Comparison of ENCODE assay signal across 8 cellular contexts in the genomic region with DNA sequence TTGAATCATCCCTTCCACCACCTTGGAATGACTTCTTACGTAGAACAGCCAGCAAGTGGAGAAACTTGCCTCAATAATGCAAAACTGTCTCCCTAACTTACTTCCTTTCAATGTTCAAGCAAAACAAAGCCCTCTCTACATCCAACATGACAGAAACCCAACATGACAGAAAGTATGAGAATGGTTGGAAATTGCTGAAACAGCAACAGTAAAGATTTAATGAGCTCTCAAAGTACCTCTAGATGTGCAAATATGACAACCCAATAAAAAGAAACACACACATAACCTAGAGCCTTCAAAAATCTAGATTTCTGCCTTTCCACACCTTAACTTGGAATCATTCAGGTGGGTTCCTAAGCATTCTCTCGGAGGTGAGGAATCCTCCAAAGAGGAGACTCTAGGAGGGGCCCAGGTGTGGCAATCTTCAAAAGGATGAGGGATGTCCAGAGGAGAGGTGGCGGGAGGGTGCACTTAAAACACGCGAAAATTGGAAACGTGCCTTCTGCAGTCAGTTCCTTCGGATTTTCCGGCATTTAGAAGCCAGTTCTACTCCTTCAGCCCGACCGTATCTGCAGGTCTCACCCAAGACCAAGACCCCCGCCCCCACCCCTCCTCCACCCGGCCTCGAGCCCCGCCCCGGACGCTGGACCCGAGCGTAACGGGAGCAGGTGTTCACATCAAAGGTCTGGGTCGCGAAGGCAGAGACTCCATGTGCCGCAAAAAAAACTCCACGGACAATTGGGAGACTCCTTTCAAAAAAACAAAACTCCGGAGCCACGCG. TPM values are rescaled to one million over a fixed set of nuclear protein-coding genes. Genes with fewer than 3 reads are reported as not detected.
DNase-seq lines count a peak whose midpoint lies in the region; ATAC-seq, FAIRE-seq and TF ChIP-seq lines count a peak whose summit lies in the region.

No MANE protein-coding gene starts in this region.

- no CpG with 5 or more reads among the region's 26 CpGs for WGBS in trophoblast cell (ENCODE audit: extremely low coverage, insufficient coverage, insufficient read length)

- peak overlapping the region; percentile 21 for H3K18ac ChIP-seq in trophoblast cell (ENCODE audit: low read length)

- ATAC-seq in GM21390 (IDR thresholded peaks at IDR 0.05; ENCODE audit: unreplicated experiment) (peak; percentile 1), HG03108 (IDR thresholded peaks at IDR 0.05; ENCODE audit: unreplicated experiment) (no peak), HG03135 (IDR thresholded peaks at IDR 0.05; ENCODE audit: unreplicated experiment) (no peak)

- TSS peak; percentile 74 for BruUV-seq in endothelial cell of umbilical vein (replicated peaks; lab: Mats Ljungman, UMichigan)

- peak overlapping the region; percentile 80 for H4K8ac ChIP-seq in trophoblast cell (ENCODE audit: low read depth, low read length)

- H3K36me3 ChIP-seq in BJ (ENCODE audit: control insufficient read depth, insufficient read depth, low read length) (no peaks in the 10 kb centered on the region), endothelial cell of umbilical vein (ENCODE audit: control insufficient read depth in 2 of 2, extremely low read depth in 1 of 2, insufficient read depth in 2 of 2, low read length in 2 of 2) (no peaks in the 10 kb centered on the region), trophoblast cell (ENCODE audit: control insufficient read depth in 1 of 2, insufficient read depth in 2 of 2, low read length in 2 of 2) (no peaks in the 10 kb centered on the region)

- H3K4me3 ChIP-seq in BJ (ENCODE audit: low read depth, low read length) (peak overlapping the region; percentile 82), endothelial cell of umbilical vein (replicated peaks in 1 of 3; ENCODE audit: insufficient read depth in 1 of 3, low read depth in 1 of 3, low read length in 3 of 3) (peak overlapping the region; percentile 88 to 94 (median 89)), trophoblast cell (ENCODE audit: low read depth, low read length) (peak overlapping the region; percentile 76)

- peak overlapping the region; percentile 94 for H2AFZ ChIP-seq in endothelial cell of umbilical vein (ENCODE audit: low read depth, low read length)
- peak overlapping the region; percentile 87 for H2AFZ ChIP-seq in trophoblast cell (ENCODE audit: insufficient read depth, low read length, poor library complexity)

- no peaks in the 10 kb centered on the region for H4K20me1 ChIP-seq in endothelial cell of umbilical vein (replicated peaks; ENCODE audit: control insufficient read depth, extremely low read depth, insufficient read depth, low read length)

- no peak for DNase-seq in BJ (ENCODE audit: low read depth)
- peak; percentile 42 for DNase-seq in NCI-H2171 treated with DMSO at 0.1 percent for 48 hours (lab: John Stamatoyannopoulos, UW)
- DNase-seq in endothelial cell of umbilical vein (ENCODE audit: low read depth, low spot score), result no peak
- DNase-seq in trophoblast cell, result no peak
- no peak for DNase-seq in KG1 (lab: John Stamatoyannopoulos, UW)

- H3K4ac ChIP-seq in trophoblast cell (ENCODE audit: low read depth, low read length), result no peak overlapping the region

- no peak overlapping the region for H3K23ac ChIP-seq in trophoblast cell (ENCODE audit: low read length)

- H2BK12ac ChIP-seq in trophoblast cell (ENCODE audit: low read length), result no peak overlapping the region

- POLR2A ChIA-PET in BJ (lab: Charles Lee) (no interaction called here), endothelial cell of umbilical vein (lab: Charles Lee) (no interaction called here)

- H3K9ac ChIP-seq in endothelial cell of umbilical vein (replicated peaks; ENCODE audit: extremely low read depth, insufficient read depth, low read length) (peak overlapping the region; percentile 76), trophoblast cell (ENCODE audit: low read length) (peak overlapping the region; percentile 76)

- peak overlapping the region; percentile 73 for H3K27ac ChIP-seq in endothelial cell of umbilical vein (ENCODE audit: insufficient read depth, low read depth, low read length)
- peak overlapping the region; percentile 92 for H3K27ac ChIP-seq in trophoblast cell (ENCODE audit: low read depth, low read length)

- H3K27me3 ChIP-seq in BJ (ENCODE audit: control insufficient read depth, insufficient read depth, low read length) (no peaks in the 10 kb centered on the region), endothelial cell of umbilical vein (ENCODE audit: control insufficient read depth in 2 of 2, insufficient read depth in 2 of 2, low read length in 2 of 2) (peaks cover 4 to 9% of the 10 kb centered on the region in 2 experiments), trophoblast cell (ENCODE audit: insufficient read depth, low read length) (no peaks in the 10 kb centered on the region)

- H3K4me1 ChIP-seq in endothelial cell of umbilical vein (ENCODE audit: control insufficient read depth, extremely low read depth, insufficient read depth, low read length), result peaks cover 19% of the 10 kb centered on the region
- no peaks in the 10 kb centered on the region for H3K4me1 ChIP-seq in trophoblast cell (ENCODE audit: control insufficient read depth in 1 of 2, insufficient read depth in 2 of 2, low read length in 2 of 2)

- intact Hi-C loops in endothelial cell of umbilical vein (cut with micrococcal nuclease), result loop anchor here (1.0 kb wide), 2 partner anchors 29 to 197 kb away; a partner anchor contains a TSS

- CTCF ChIA-PET in BJ (lab: Yijun Ruan, JAX), result interaction anchor here (1.1 kb wide), 1 partner anchor 28 kb away, joined by 4 read pairs; no protein-coding TSS in a partner anchor
- CTCF ChIA-PET in endothelial cell of umbilical vein (lab: Charles Lee), result interaction anchor here (1.0 to 3.3 kb wide), 4 partner anchors 18 to 237 kb away, joined by 4 to 20 read pairs (median 6); no protein-coding TSS in a partner anchor

- no peak overlapping the region for H4K12ac ChIP-seq in trophoblast cell (ENCODE audit: low read depth, low read length)

- H2AK5ac ChIP-seq in trophoblast cell (ENCODE audit: low read length), result no peak overlapping the region

- H4K91ac ChIP-seq in trophoblast cell (ENCODE audit: low read depth, low read length), result peak overlapping the region; percentile 76

- dilution Hi-C loops in endothelial cell of umbilical vein (cut with MboI; ENCODE audit: extremely low pct_ligation_motif_present, low sequenced_read_pairs), result no loop called here

- H3K79me1 ChIP-seq in trophoblast cell (ENCODE audit: low read length), result peaks cover 14% of the 10 kb centered on the region

- FAIRE-seq in endothelial cell of umbilical vein (lab: Jason Lieb, UNC), result peak; percentile 48

- peak overlapping the region; percentile 57 for H3K14ac ChIP-seq in trophoblast cell (ENCODE audit: low read length)

- no peaks in the 10 kb centered on the region for H3K9me1 ChIP-seq in endothelial cell of umbilical vein (replicated peaks; ENCODE audit: control insufficient read depth, extremely low read depth, insufficient read depth, low read length)

- H3K79me2 ChIP-seq in endothelial cell of umbilical vein (ENCODE audit: control insufficient read depth, insufficient read depth, low read length) (peaks cover 27% of the 10 kb centered on the region), trophoblast cell (ENCODE audit: control insufficient read depth, insufficient read depth, low read length, poor library complexity) (peaks cover 10% of the 10 kb centered on the region)

- H2BK5ac ChIP-seq in trophoblast cell (ENCODE audit: low read depth, low read length, poor library complexity), result peak overlapping the region; percentile 71

- H3K9me3 ChIP-seq in endothelial cell of umbilical vein (replicated peaks; ENCODE audit: control insufficient read depth, insufficient read depth, low read length) (no peaks in the 10 kb centered on the region), trophoblast cell (ENCODE audit: insufficient read depth, low read depth, low read length) (no peaks in the 10 kb centered on the region)

- peak overlapping the region; percentile 41 for H2BK120ac ChIP-seq in trophoblast cell (ENCODE audit: insufficient read depth, low read length, poor library complexity)

- no peak for TF ChIP-seq CTCF in BJ (IDR thresholded peaks at IDR 0.05; ENCODE audit: insufficient read depth, low read depth, low read length)
- no peak for TF ChIP-seq CTCF in endothelial cell of umbilical vein (IDR thresholded peaks at IDR 0.05; ENCODE audit: extremely low read depth in 1 of 2, insufficient read depth in 1 of 2, low read depth in 1 of 2, low read length in 2 of 2)

- H3K4me2 ChIP-seq in endothelial cell of umbilical vein (ENCODE audit: insufficient read depth, low read length) (peak overlapping the region; percentile 87), trophoblast cell (ENCODE audit: low read length) (peak overlapping the region; percentile 78)

- no peak for TF ChIP-seq POLR2A in endothelial cell of umbilical vein (IDR thresholded peaks at IDR 0.05; ENCODE audit: low read depth, low read length)

TF ChIP-seq in endothelial cell of umbilical vein, 7 proteins besides CTCF, POLR2A, EP300 and RAD21:
- TF ChIP-seq MYC (IDR thresholded peaks at IDR 0.05; ENCODE audit: low read depth, low read length) (no peak), FOS (IDR thresholded peaks at IDR 0.05; ENCODE audit: borderline replicate concordance, insufficient read depth, low read length) (no peak), EZH2 (IDR thresholded peaks at IDR 0.05; ENCODE audit: borderline replicate concordance, low read depth, low read length, severe bottlenecking) (no peak), POLR2AphosphoS5 (IDR thresholded peaks at IDR 0.05; ENCODE audit: insufficient read depth, low read depth, low read length) (no peak), JUN (IDR thresholded peaks at IDR 0.05; ENCODE audit: borderline replicate concordance, insufficient read depth, insufficient read length, low read depth) (no peak), GATA2 (IDR thresholded peaks at IDR 0.05; ENCODE audit: insufficient read depth, insufficient read length, low read depth, low read length) (no peak)
- TF ChIP-seq, protein P1, sequence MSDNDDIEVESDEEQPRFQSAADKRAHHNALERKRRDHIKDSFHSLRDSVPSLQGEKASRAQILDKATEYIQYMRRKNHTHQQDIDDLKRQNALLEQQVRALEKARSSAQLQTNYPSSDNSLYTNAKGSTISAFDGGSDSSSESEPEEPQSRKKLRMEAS (IDR thresholded peaks at IDR 0.05; ENCODE audit: insufficient read depth, insufficient read length), result no peak

RNA-seq across cellular contexts. Expression of a gene that starts 1.0 kb away (rescaled TPM):
- polyA plus RNA-seq in BJ (2011; rRNA removed) (220 and 261 TPM in 2 replicates), endothelial cell of umbilical vein (280 and 288 TPM in 2 replicates)
- 63.2 and 105 TPM in 2 replicates for polyA minus RNA-seq in BJ (2011; rRNA and poly(A)+ RNA removed)
- 164 and 196 TPM in 2 replicates for total RNA-seq in endothelial cell of umbilical vein
- polyA plus RNA-seq in endothelial cell of umbilical vein (2011; cell fraction: cytosol; rRNA removed), result 215 and 224 TPM in 2 replicates
- polyA plus RNA-seq in endothelial cell of umbilical vein (2011; cell fraction: nucleus; rRNA removed), result 97.5 and 118 TPM in 2 replicates
- 177 and 191 TPM in 2 replicates for polyA plus RNA-seq in endothelial cell of umbilical vein (2012)
- 108 and 135 TPM in 2 replicates for polyA minus RNA-seq in endothelial cell of umbilical vein
- polyA minus RNA-seq in endothelial cell of umbilical vein (2011; cell fraction: cytosol; rRNA and poly(A)+ RNA removed), result 50.9 TPM
- polyA minus RNA-seq in endothelial cell of umbilical vein (2011; cell fraction: nucleus; rRNA and poly(A)+ RNA removed), result 29.8 and 38.1 TPM in 2 replicates
- polyA plus RNA-seq in trophoblast cell (2013), result 373 and 375 TPM in 2 replicates
